Comparison of ENCODE assay signal across 8 cellular contexts in the genomic region with DNA sequence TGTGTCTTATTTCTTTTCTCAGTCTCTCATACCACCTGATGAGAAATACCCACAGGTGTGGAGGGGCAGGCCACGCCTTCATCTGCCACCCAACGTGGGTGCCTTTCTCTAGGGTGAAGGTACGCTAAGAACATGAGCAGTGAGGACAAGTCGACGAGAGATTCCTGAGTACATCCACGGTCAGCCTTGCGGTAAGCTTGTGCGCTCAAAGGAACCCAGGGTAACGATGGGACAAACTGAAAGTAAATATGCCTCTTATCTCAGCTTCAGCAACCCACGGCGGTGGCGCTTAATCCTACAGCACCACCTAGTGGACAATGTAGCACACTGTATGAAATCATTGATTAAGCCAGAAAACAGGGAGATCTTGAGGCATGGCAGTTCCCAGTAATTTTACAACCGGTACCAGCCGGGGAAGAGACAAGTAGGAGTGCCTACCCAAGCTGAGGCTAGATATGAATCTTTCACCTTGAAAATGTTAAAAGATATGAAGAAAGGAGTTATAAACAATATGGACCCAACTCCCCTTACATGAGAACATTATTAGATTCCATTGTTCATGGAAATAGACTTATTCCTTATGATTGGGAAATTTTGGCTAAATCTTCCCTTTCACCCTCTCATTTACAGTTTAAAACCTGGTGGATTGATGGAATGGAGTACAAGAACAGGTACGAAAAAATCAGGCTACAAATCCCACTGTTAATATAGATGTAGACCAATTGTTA.
DNase-seq lines count a peak whose midpoint lies in the region; ATAC-seq and TF ChIP-seq lines count a peak whose summit lies in the region.

No MANE protein-coding gene starts in this region.

- peak; percentile 89 for TF ChIP-seq CTCF in BE2C (IDR thresholded peaks at IDR 0.05; ENCODE audit: low read depth, low read length)
- peak; percentile 77 to 91 for TF ChIP-seq CTCF in left lung (IDR thresholded peaks at IDR 0.05)

- no peaks in the 10 kb centered on the region for H3K27me3 ChIP-seq in BE2C
- H3K27me3 ChIP-seq in left lung, result no peaks in the 10 kb centered on the region

- intact Hi-C loops in left lung (cut with DNase I), result no loop called here

- H3K4me3 ChIP-seq in BE2C (ENCODE audit: low read depth, low read length), result peak overlapping the region; percentile 69
- peak overlapping the region; percentile 31 to 40 for H3K4me3 ChIP-seq in left lung

- H3K27ac ChIP-seq in left lung, result peak overlapping the region in 1 of 2 donors; percentile 1

- DNase-seq in BE2C (peak; percentile 60), NCI-H1694 (lab: John Stamatoyannopoulos, UW) (peak; percentile 62), cerebellum (ENCODE audit: low spot score) (peak; percentile 51), left lung (peak; percentile 57 to 82)
- DNase-seq in stimulated activated CD4-positive, alpha-beta T cell treated with anti-CD3 and anti-CD28 coated beads, Interleukin-4, amount 100 ng/mL, for 48 hours (ENCODE audit: low read depth in 2 of 2), result peak; percentile 36 to 47

- H3K36me3 ChIP-seq in BE2C (no peaks in the 10 kb centered on the region), left lung (no peaks in the 10 kb centered on the region)

- ATAC-seq in GM21360 (IDR thresholded peaks at IDR 0.05; ENCODE audit: unreplicated experiment), result peak; percentile 80
- ATAC-seq in activated CD4-positive, CD25-positive, alpha-beta regulatory T cell treated with anti-CD3 and anti-CD28 coated beads, Interleukin-2, amount 50 U/mL, for 24 hours, result peak; percentile 84 to 90
- peak; percentile 100 for ATAC-seq in left lung
- no peak for ATAC-seq in GM18498 (IDR thresholded peaks at IDR 0.05; ENCODE audit: unreplicated experiment)

- H3K9me3 ChIP-seq in BE2C (no peaks in the 10 kb centered on the region), left lung (peaks cover 0 to 12% of the 10 kb centered on the region in 2 donors)

- H3K4me1 ChIP-seq in BE2C (no peaks in the 10 kb centered on the region), left lung (peaks cover 0 to 9% of the 10 kb centered on the region in 2 donors)
